ENCODE assay signal across 8 cellular contexts in genomic region chr5:128674837-128675446, GRCh38.
DNase-seq lines count a peak whose midpoint lies in the region; ATAC-seq and TF ChIP-seq lines count a peak whose summit lies in the region.

No MANE protein-coding gene starts in this region.

- H3K36me3 Mint-ChIP-seq in neural progenitor cell: no peaks in the 10 kb centered on the region

- H3K4me1 ChIP-seq in neural progenitor cell: peaks cover 35% of the 10 kb centered on the region
- no peaks in the 10 kb centered on the region for H3K4me1 ChIP-seq in suprapubic skin

- TF ChIP-seq CTCF in neural progenitor cell (IDR thresholded peaks at IDR 0.05) (peak; percentile 63), suprapubic skin (IDR thresholded peaks at IDR 0.05) (peak in 1 of 2 donors; percentile 24)

- peak; percentile 20 to 52 for DNase-seq in NCI-H526 (lab: John Stamatoyannopoulos, UW)
- DNase-seq in NCI-H526 treated with DMSO at 0.1 percent for 48 hours (lab: John Stamatoyannopoulos, UW): no peak
- DNase-seq in dermis microvascular lymphatic vessel endothelial cell (ENCODE audit: low read depth in 2 of 2): peak; percentile 23 to 50
- DNase-seq in neural progenitor cell (ENCODE audit: low spot score): peak; percentile 50
- no peak for DNase-seq in suprapubic skin (ENCODE audit: low spot score in 2 of 2)

- H3K27me3 ChIP-seq in neural progenitor cell (no peaks in the 10 kb centered on the region), suprapubic skin (no peaks in the 10 kb centered on the region)

- no peak for TF ChIP-seq EP300 in suprapubic skin (IDR thresholded peaks at IDR 0.05)

- H3K36me3 ChIP-seq in neural progenitor cell: no peaks in the 10 kb centered on the region
- no peaks in the 10 kb centered on the region for H3K36me3 ChIP-seq in suprapubic skin

- H3K9me3 ChIP-seq in neural progenitor cell (ENCODE audit: low read depth) (no peaks in the 10 kb centered on the region), suprapubic skin (no peaks in the 10 kb centered on the region)

- no peak overlapping the region for H3K27ac Mint-ChIP-seq in neural progenitor cell

- peaks cover 24% of the 10 kb centered on the region for H3K4me1 Mint-ChIP-seq in neural progenitor cell

- peaks cover 9% of the 10 kb centered on the region for H3K27me3 Mint-ChIP-seq in neural progenitor cell (ENCODE audit: insufficient read depth, low read depth)

- no peaks in the 10 kb centered on the region for H3K79me2 ChIP-seq in neural progenitor cell (ENCODE audit: low read depth)

- H3K27ac ChIP-seq in neural progenitor cell (no peak overlapping the region), suprapubic skin (no peak overlapping the region)

- H3K4me2 ChIP-seq in neural progenitor cell: no peak overlapping the region

- H2AFZ ChIP-seq in neural progenitor cell (replicated peaks): no peak overlapping the region

- no peaks in the 10 kb centered on the region for H4K20me1 ChIP-seq in neural progenitor cell (ENCODE audit: low read depth)

- ATAC-seq in GM21447 (IDR thresholded peaks at IDR 0.05; ENCODE audit: unreplicated experiment) (peak; percentile 91), HG03565 (IDR thresholded peaks at IDR 0.05; ENCODE audit: unreplicated experiment) (peak; percentile 85), SK-N-SH treated with all-trans-retinoic acid at 6 μM for 48 hours (peak; percentile 92)

- no peak overlapping the region for H3K9ac ChIP-seq in neural progenitor cell

- no peak for TF ChIP-seq POLR2A in suprapubic skin (IDR thresholded peaks at IDR 0.05)

- 71% methylated on average over 3 of the region's 3 CpGs for WGBS in suprapubic skin

- H3K9me3 Mint-ChIP-seq in neural progenitor cell: peaks cover 16% of the 10 kb centered on the region

- no peak overlapping the region for H3K4me3 Mint-ChIP-seq in neural progenitor cell

- peaks cover 35% of the 10 kb centered on the region for H3F3A ChIP-seq in neural progenitor cell (ENCODE audit: low read depth)

- no peak overlapping the region for H3K4me3 ChIP-seq in neural progenitor cell
- H3K4me3 ChIP-seq in suprapubic skin: no peak overlapping the region

TF ChIP-seq in SK-N-SH treated with all-trans-retinoic acid at 6 μM for 48 hours, 23 proteins besides CTCF, POLR2A, EP300 and RAD21:
- TF ChIP-seq ZNF70 (CRISPR knock-in tag; IDR thresholded peaks at IDR 0.05) (no peak), ESRRG (CRISPR knock-in tag; IDR thresholded peaks at IDR 0.05) (no peak), ZFP3 (CRISPR knock-in tag; IDR thresholded peaks at IDR 0.05) (no peak), CREB5 (CRISPR knock-in tag; IDR thresholded peaks at IDR 0.05; ENCODE audit: low read depth) (no peak), RARB (CRISPR knock-in tag; IDR thresholded peaks at IDR 0.05) (no peak), BACH2 (CRISPR knock-in tag; IDR thresholded peaks at IDR 0.05; ENCODE audit: borderline replicate concordance) (no peak), CSDC2 (CRISPR knock-in tag; IDR thresholded peaks at IDR 0.05) (no peak), GLIS3 (CRISPR knock-in tag; IDR thresholded peaks at IDR 0.05) (no peak), ZFP30 (CRISPR knock-in tag; IDR thresholded peaks at IDR 0.05) (no peak), OSR1 (CRISPR knock-in tag; IDR thresholded peaks at IDR 0.05) (no peak), ZNF565 (CRISPR knock-in tag; conservative IDR thresholded peaks at IDR 0.05; ENCODE audit: low read depth) (no peak)

Comparison
In these comparisons a context has a peak if more than half of its experiments do, and no peak if none do; other contexts are left out.
1. DNase-seq: peak in NCI-H526 (2 of 2), dermis microvascular lymphatic vessel endothelial cell (2 of 2) and neural progenitor cell (single experiment); none in NCI-H526 treated with DMSO at 0.1 percent for 48 hours (single experiment) and suprapubic skin (0 of 2).
2. Peak in every context shown above with its lines, with median percentiles within 50 percentile points of each other: ATAC-seq.